Comparison of ENCODE assay signal across 24 cellular contexts in genomic region chr4:113114884-113115283, GRCh38.
DNase-seq lines count a peak whose midpoint lies in the region; ATAC-seq and TF ChIP-seq lines count a peak whose summit lies in the region.
"Had no signal": no experiment of that assay in that cellular context is flagged by ENCODE, and none has a peak within 500 bp of the region (broad histone marks: within the 10 kb centered on the region; RNA-seq: fewer than 3 reads in every experiment).

No MANE protein-coding gene starts in this region.

- H3K4me3 ChIP-seq in gastrocnemius medialis = peak overlapping the region in 1 of 4 donors; percentile 32
- H3K4me3 ChIP-seq: BLaER1 treated with 17β-estradiol and CSF1 and Interleukin-3, amounts not matched to agents 10 nM and 100 nM; GM12878; SJCRH30 had no signal

- H3K9me3 ChIP-seq in gastrocnemius medialis = no peaks in the 10 kb centered on the region
- H3K9me3 ChIP-seq: BLaER1 treated with 17β-estradiol and CSF1 and Interleukin-3, amounts not matched to agents 10 nM and 100 nM; SJCRH30 had no signal

- peaks cover 0 to 5% of the 10 kb centered on the region in 2 donors for H3K4me1 ChIP-seq in gastrocnemius medialis
- H3K4me1 ChIP-seq: BLaER1 treated with 17β-estradiol and CSF1 and Interleukin-3, amounts not matched to agents 10 nM and 100 nM had no signal

- H3K36me3 ChIP-seq in gastrocnemius medialis = no peaks in the 10 kb centered on the region
- H3K36me3 ChIP-seq: BLaER1 treated with 17β-estradiol and CSF1 and Interleukin-3, amounts not matched to agents 10 nM and 100 nM; SJCRH30 had no signal

- peak; percentile 25 for DNase-seq in NCI-H82 (lab: John Stamatoyannopoulos, UW)
- no peak for DNase-seq in NCI-H82 treated with DMSO at 0.1 percent for 48 hours (lab: John Stamatoyannopoulos, UW; ENCODE audit: unreplicated experiment)
- DNase-seq in LHCN-M2 (ENCODE audit: low read depth) = peak; percentile 64
- no peak for DNase-seq in endothelial cell (ENCODE audit: low spot score)
- no peak for DNase-seq in gastrocnemius medialis
- no peak for DNase-seq in GM13977 (ENCODE audit: low spot score)
- DNase-seq: CD4-positive, alpha-beta memory T cell; COR-L47; GDM1; NCI-H1048; NCI-H1694 treated with DMSO at 0.1 percent for 48 hours; NCI-H2081; NCI-H226; NCI-H510A; SJCRH30 had no signal

- in situ Hi-C loops in gastrocnemius medialis (cut with MboI; ENCODE audit: low sequenced_read_pairs in 4 of 4) (loop anchor here in 3 of 4 donors (25.0 kb wide), 2 partner anchors 97 to 172 kb away; no protein-coding TSS in a partner anchor), GM13977 (cut with MboI; ENCODE audit: low pct_unique_long_range_greater_than_20kb, low sequenced_read_pairs, unreplicated experiment) (no loop called here)

- H3K27ac Mint-ChIP-seq in endothelial cell (ENCODE audit: unreplicated experiment) = peak overlapping the region; percentile 10
- H3K27ac Mint-ChIP-seq: CD4-positive, alpha-beta memory T cell; IgD-negative memory B cell had no signal

- intact Hi-C loops in gastrocnemius medialis (cut with DNase I; ENCODE audit: low total_unique reads) = no loop called here

- no peaks in the 10 kb centered on the region for H3K9me3 Mint-ChIP-seq in endothelial cell (ENCODE audit: unreplicated experiment)
- H3K9me3 Mint-ChIP-seq: CD4-positive, alpha-beta memory T cell; IgD-negative memory B cell had no signal

- peak in 1 of 2 donors; percentile 36 for TF ChIP-seq POLR2A in gastrocnemius medialis (IDR thresholded peaks at IDR 0.05)

- peaks cover 20% of the 10 kb centered on the region for H3K4me1 Mint-ChIP-seq in endothelial cell (ENCODE audit: unreplicated experiment)
- H3K4me1 Mint-ChIP-seq: CD4-positive, alpha-beta memory T cell; IgD-negative memory B cell had no signal

- TF ChIP-seq CTCF in endothelial cell (IDR thresholded peaks at IDR 0.05; ENCODE audit: unreplicated experiment) (no peak), gastrocnemius medialis (IDR thresholded peaks at IDR 0.05 in 4 of 5, conservative IDR thresholded peaks at IDR 0.05 in 1 of 5) (no peak), GM13977 (IDR thresholded peaks at IDR 0.05; ENCODE audit: extremely low read depth, insufficient read depth, missing control alignments) (no peak)

- peak overlapping the region in 2 of 4 donors; percentile 39 to 41 for H3K27ac ChIP-seq in gastrocnemius medialis
- H3K27ac ChIP-seq: BLaER1 treated with 17β-estradiol and CSF1 and Interleukin-3, amounts not matched to agents 10 nM and 100 nM; HL-60; KMS-11; SJCRH30 had no signal

- ATAC-seq in gastrocnemius medialis (peak; percentile 75 to 93), GM19467 (IDR thresholded peaks at IDR 0.05; ENCODE audit: unreplicated experiment) (no peak), HG03439 (IDR thresholded peaks at IDR 0.05; ENCODE audit: unreplicated experiment) (no peak)
- ATAC-seq: GM12878, HCT116, SK-N-SH treated with all-trans-retinoic acid at 6 μM for 48 hours had no signal

- H3K36me3 Mint-ChIP-seq in endothelial cell (ENCODE audit: low read depth, unreplicated experiment) = no peaks in the 10 kb centered on the region
- H3K36me3 Mint-ChIP-seq: CD4-positive, alpha-beta memory T cell; IgD-negative memory B cell had no signal

- H3K4me3 Mint-ChIP-seq in endothelial cell (ENCODE audit: unreplicated experiment) = no peak overlapping the region
- H3K4me3 Mint-ChIP-seq: CD4-positive, alpha-beta memory T cell; IgD-negative memory B cell had no signal

- no peaks in the 10 kb centered on the region for H3K27me3 ChIP-seq in gastrocnemius medialis
- H3K27me3 ChIP-seq: BLaER1 treated with 17β-estradiol and CSF1 and Interleukin-3, amounts not matched to agents 10 nM and 100 nM; SJCRH30 had no signal

- no peaks in the 10 kb centered on the region for H3K27me3 Mint-ChIP-seq in endothelial cell (ENCODE audit: unreplicated experiment)
- H3K27me3 Mint-ChIP-seq: IgD-negative memory B cell had no signal

Comparison
In these comparisons a context has a peak if more than half of its experiments do, and no peak if none do; other contexts are left out.
1. DNase-seq: peak in NCI-H82 (single experiment) and LHCN-M2 (single experiment); none in NCI-H82 treated with DMSO at 0.1 percent for 48 hours (single experiment), endothelial cell (single experiment), gastrocnemius medialis (0 of 2) and GM13977 (single experiment).
2. ATAC-seq: peak in gastrocnemius medialis (2 of 2); none in GM19467 (single experiment) and HG03439 (single experiment).